In the genomic region with DNA sequence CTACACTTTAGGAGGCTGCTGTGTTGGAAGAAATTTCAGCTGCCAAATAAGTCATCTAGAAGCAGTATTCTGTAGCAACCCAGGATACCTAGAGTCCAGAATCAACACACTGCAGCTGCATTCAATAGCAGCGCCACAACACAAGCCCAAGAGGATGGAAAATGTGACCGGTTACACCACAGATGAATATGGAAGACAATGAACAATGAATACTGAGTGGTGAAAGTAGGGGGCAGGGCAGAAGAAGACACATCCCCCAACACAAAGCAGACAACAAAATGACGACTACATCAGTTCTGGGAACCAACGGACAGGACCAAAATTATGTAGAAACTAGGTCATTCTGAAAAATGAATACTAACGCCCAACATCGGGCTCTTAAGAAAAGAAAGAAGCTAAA, we compare ENCODE assay signal across 21 cellular contexts. TPM values are rescaled to one million over a fixed set of nuclear protein-coding genes. Genes with fewer than 3 reads are reported as not detected.
DNase-seq lines count a peak whose midpoint lies in the region; ATAC-seq and TF ChIP-seq lines count a peak whose summit lies in the region.
"Had no signal": no experiment of that assay in that cellular context is flagged by ENCODE, and none has a peak within 500 bp of the region (broad histone marks: within the 10 kb centered on the region; RNA-seq: fewer than 3 reads in every experiment).

No MANE protein-coding gene starts in this region.

- no peaks in the 10 kb centered on the region for H3K9me3 ChIP-seq in neural progenitor cell (ENCODE audit: low read depth)
- H3K9me3 ChIP-seq: SJSA1 had no signal

- H3K27ac ChIP-seq in neural progenitor cell = no peak overlapping the region
- H3K27ac ChIP-seq: RWPE1, SJSA1 had no signal

- H3K36me3 ChIP-seq in neural progenitor cell = no peaks in the 10 kb centered on the region
- H3K36me3 ChIP-seq: SJSA1 had no signal

- no peak overlapping the region for H3K4me2 ChIP-seq in neural progenitor cell
- H3K4me2 ChIP-seq: GM23338 had no signal

- no peaks in the 10 kb centered on the region for H3F3A ChIP-seq in neural progenitor cell (ENCODE audit: low read depth)

- H4K20me1 ChIP-seq in neural progenitor cell (ENCODE audit: low read depth) = no peaks in the 10 kb centered on the region

- H3K27ac Mint-ChIP-seq in neural progenitor cell = no peak overlapping the region
- H3K27ac Mint-ChIP-seq: CD8-positive, alpha-beta memory T cell; GM23338 had no signal

- H3K4me3 ChIP-seq in neural progenitor cell = no peak overlapping the region
- H3K4me3 ChIP-seq: GM23338, K562, SJSA1 had no signal

- no peaks in the 10 kb centered on the region for H3K36me3 Mint-ChIP-seq in neural progenitor cell

- H3K4me3 Mint-ChIP-seq in neural progenitor cell = no peak overlapping the region
- H3K4me3 Mint-ChIP-seq: CD8-positive, alpha-beta memory T cell; GM23338 had no signal

- H3K4me1 Mint-ChIP-seq in neural progenitor cell = no peaks in the 10 kb centered on the region
- H3K4me1 Mint-ChIP-seq: CD8-positive, alpha-beta memory T cell had no signal

- no peaks in the 10 kb centered on the region for H3K9me3 Mint-ChIP-seq in neural progenitor cell
- H3K9me3 Mint-ChIP-seq: CD8-positive, alpha-beta memory T cell; GM23338 had no signal

- ATAC-seq in HG02970 (IDR thresholded peaks at IDR 0.05; ENCODE audit: low FRiP score, unreplicated experiment) = no peak
- ATAC-seq in HG03175 (IDR thresholded peaks at IDR 0.05; ENCODE audit: unreplicated experiment) = no peak
- ATAC-seq: GM23338, HCT116, K562 had no signal

- peaks cover 2% of the 10 kb centered on the region for H3K27me3 Mint-ChIP-seq in neural progenitor cell (ENCODE audit: insufficient read depth, low read depth)

- H3K79me2 ChIP-seq in neural progenitor cell (ENCODE audit: low read depth) = no peaks in the 10 kb centered on the region

- no peaks in the 10 kb centered on the region for H3K4me1 ChIP-seq in neural progenitor cell
- H3K4me1 ChIP-seq: SJSA1 had no signal

- DNase-seq in amygdala (lab: John Stamatoyannopoulos, UW) (peak in 42 of 56 donors; percentile 6 to 90 (median 59)), globus pallidus (ENCODE audit: low spot score) (peak; percentile 96), neural progenitor cell (ENCODE audit: low spot score) (no peak), superior temporal gyrus (ENCODE audit: extremely low spot score) (peak; percentile 94), DMS53 (lab: John Stamatoyannopoulos, UW) (no peak)
- DNase-seq in activated naive CD4-positive, alpha-beta T cell treated with Interleukin-2 at 50 U/mL for 16 hours = no peak
- DNase-seq: CD8-positive, alpha-beta memory T cell; DND-41; MV-4-11; NCI-H1417 treated with DMSO at 0.1 percent for 48 hours; NCI-H1930; NCI-H2171 treated with DMSO at 0.1 percent for 48 hours; NCI-H446 treated with DMSO at 0.1 percent for 48 hours; NCI-H774 had no signal

- H3K27me3 ChIP-seq in neural progenitor cell = no peaks in the 10 kb centered on the region
- H3K27me3 ChIP-seq: SJSA1 had no signal

- H2AFZ ChIP-seq in neural progenitor cell (replicated peaks) = peak overlapping the region; percentile 11
- H2AFZ ChIP-seq: GM23338 had no signal

- TF ChIP-seq CTCF in neural progenitor cell (IDR thresholded peaks at IDR 0.05) = no peak

- no peak overlapping the region for H3K9ac ChIP-seq in neural progenitor cell

RNA-seq across cellular contexts. Expression of a gene that starts 38.2 kb away (rescaled TPM):
- 0.59 and 2.7 TPM in 2 replicates for total RNA-seq in neural progenitor cell (ENCODE audit: low replicate concordance)
- total RNA-seq: K562, SJSA1 had no signal

Comparison
In these comparisons a context has a peak if more than half of its experiments do, and no peak if none do; other contexts are left out.
1. DNase-seq: peak in amygdala (42 of 56), globus pallidus (single experiment) and superior temporal gyrus (single experiment); none in neural progenitor cell (single experiment), DMS53 (single experiment) and activated naive CD4-positive, alpha-beta T cell treated with Interleukin-2 at 50 U/mL for 16 hours (single experiment).